19 cellular contexts compared by ENCODE assay signal in genomic region chr1:161972828-161973227, GRCh38. TPM values are rescaled to one million over a fixed set of nuclear protein-coding genes. Genes with fewer than 3 reads are reported as not detected.
DNase-seq lines count a peak whose midpoint lies in the region; ATAC-seq, FAIRE-seq and TF ChIP-seq lines count a peak whose summit lies in the region.
"Had no signal": no experiment of that assay in that cellular context is flagged by ENCODE, and none has a peak within 500 bp of the region (broad histone marks: within the 10 kb centered on the region; RNA-seq: fewer than 3 reads in every experiment).

No MANE protein-coding gene starts in this region.

- no peak for TF ChIP-seq CTCF in HFFc6 (IDR thresholded peaks at IDR 0.05)

- no peak overlapping the region for H2AK5ac ChIP-seq in neuronal stem cell (ENCODE audit: low read depth, low read length)

- intact Hi-C loops in dendritic cell treated with granulocyte-macrophage colony-stimulating factor and Interleukin-4, amounts not matched to agents 40 ng/mL and 50 ng/mL, for 4 days (cut with micrococcal nuclease) = no loop called here
- intact Hi-C loops in posterior cingulate gyrus (cut with DNase I) = no loop called here

- peaks cover 6 to 13% of the 10 kb centered on the region in 2 donors for H3K4me1 ChIP-seq in neuronal stem cell (ENCODE audit: control insufficient read depth in 2 of 2, insufficient read depth in 1 of 2, low read depth in 1 of 2, low read length in 2 of 2)

- H4K91ac ChIP-seq in neuronal stem cell (ENCODE audit: low read depth, low read length, poor library complexity) = no peak overlapping the region

- no peaks in the 10 kb centered on the region for H3K9me3 ChIP-seq in neuronal stem cell (replicated peaks in 1 of 2; ENCODE audit: control insufficient read depth in 2 of 2, insufficient read depth in 1 of 2, low read depth in 1 of 2, low read length in 2 of 2)
- H3K9me3 ChIP-seq: BLaER1 treated with 17β-estradiol and CSF1 and Interleukin-3, amounts not matched to agents 10 nM and 100 nM had no signal

- H3K79me1 ChIP-seq in neuronal stem cell (ENCODE audit: low read depth, low read length) = no peaks in the 10 kb centered on the region

- no peak overlapping the region for H3K14ac ChIP-seq in neuronal stem cell (ENCODE audit: low read length)

- POLR2A ChIA-PET in activated naive CD8-positive, alpha-beta T cell treated with anti-CD3 and anti-CD28 coated beads, Interleukin-2, amount 10 ng/mL, durations not matched to agents 7 days and 5 days (lab: Charles Lee) = no interaction called here

- peaks cover 2% of the 10 kb centered on the region for H3K4me1 Mint-ChIP-seq in activated naive CD8-positive, alpha-beta T cell treated with anti-CD3 and anti-CD28 coated beads, Interleukin-2, amount 10 ng/mL, durations not matched to agents 7 days and 5 days
- H3K4me1 Mint-ChIP-seq in activated naive CD8-positive, alpha-beta T cell treated with anti-CD3 and anti-CD28 coated beads, Interleukin-2, amount 50 U/mL, for 24 hours = no peaks in the 10 kb centered on the region
- H3K4me1 Mint-ChIP-seq in dendritic cell treated with granulocyte-macrophage colony-stimulating factor and Interleukin-4, amounts not matched to agents 40 ng/mL and 50 ng/mL, for 4 days (ENCODE audit: low read depth) = peaks cover 14% of the 10 kb centered on the region
- peaks cover 8% of the 10 kb centered on the region; the same call in 1 of the 2 replicates for H3K4me1 Mint-ChIP-seq in HFFc6 (ENCODE audit: low read depth)

- H4K8ac ChIP-seq in neuronal stem cell (ENCODE audit: low read depth, low read length) = no peak overlapping the region

- no peaks in the 10 kb centered on the region for H3K27me3 ChIP-seq in neuronal stem cell (ENCODE audit: control insufficient read depth in 3 of 3, insufficient read depth in 3 of 3, low read depth in 1 of 3, low read length in 3 of 3)
- H3K27me3 ChIP-seq: BLaER1 treated with 17β-estradiol and CSF1 and Interleukin-3, amounts not matched to agents 10 nM and 100 nM had no signal

- no peak overlapping the region for H3K4me3 Mint-ChIP-seq in activated naive CD8-positive, alpha-beta T cell treated with anti-CD3 and anti-CD28 coated beads, Interleukin-2, amount 10 ng/mL, durations not matched to agents 7 days and 5 days
- no peak overlapping the region for H3K4me3 Mint-ChIP-seq in activated naive CD8-positive, alpha-beta T cell treated with anti-CD3 and anti-CD28 coated beads, Interleukin-2, amount 50 U/mL, for 24 hours
- no peak overlapping the region for H3K4me3 Mint-ChIP-seq in dendritic cell treated with granulocyte-macrophage colony-stimulating factor and Interleukin-4, amounts not matched to agents 40 ng/mL and 50 ng/mL, for 4 days
- H3K4me3 Mint-ChIP-seq in HFFc6 = no peak overlapping the region
- H3K4me3 Mint-ChIP-seq: CD4-positive, CD25-positive, alpha-beta regulatory T cell had no signal

- peak overlapping the region; percentile 46 for H3K27ac Mint-ChIP-seq in activated naive CD8-positive, alpha-beta T cell treated with anti-CD3 and anti-CD28 coated beads, Interleukin-2, amount 10 ng/mL, durations not matched to agents 7 days and 5 days
- no peak overlapping the region for H3K27ac Mint-ChIP-seq in activated naive CD8-positive, alpha-beta T cell treated with anti-CD3 and anti-CD28 coated beads, Interleukin-2, amount 50 U/mL, for 24 hours
- peak overlapping the region; percentile 16 for H3K27ac Mint-ChIP-seq in dendritic cell treated with granulocyte-macrophage colony-stimulating factor and Interleukin-4, amounts not matched to agents 40 ng/mL and 50 ng/mL, for 4 days
- H3K27ac Mint-ChIP-seq in HFFc6 = no peak overlapping the region

- H2BK5ac ChIP-seq in neuronal stem cell (ENCODE audit: low read length) = no peak overlapping the region

- no peak for DNase-seq in activated naive CD8-positive, alpha-beta T cell treated with anti-CD3 and anti-CD28 coated beads, Interleukin-2, amount 10 ng/mL, durations not matched to agents 7 days and 5 days
- no peak for DNase-seq in activated naive CD8-positive, alpha-beta T cell treated with anti-CD3 and anti-CD28 coated beads, Interleukin-2, amount 50 U/mL, for 24 hours
- DNase-seq in neuronal stem cell (ENCODE audit: low spot score) (no peak), urothelium cell line (ENCODE audit: low spot score) (no peak), DMS53 (lab: John Stamatoyannopoulos, UW) (no peak), HFFc6 (no peak), posterior cingulate gyrus (no peak)
- DNase-seq: 8988T; AML-193; CD4-positive, CD25-positive, alpha-beta regulatory T cell; DMS79 treated with DMSO at 0.1 percent for 48 hours; EL; HCEC 1CT had no signal

- no peak overlapping the region for H2BK12ac ChIP-seq in neuronal stem cell (ENCODE audit: low read length)

- no peak overlapping the region for H3K9ac ChIP-seq in neuronal stem cell (ENCODE audit: low read depth, low read length, poor library complexity)

- H3K27ac ChIP-seq in neuronal stem cell (replicated peaks; ENCODE audit: low read length) = no peak overlapping the region
- H3K27ac ChIP-seq: BLaER1 treated with 17β-estradiol and CSF1 and Interleukin-3, amounts not matched to agents 10 nM and 100 nM; HL-60 had no signal

- H3K36me3 Mint-ChIP-seq in activated naive CD8-positive, alpha-beta T cell treated with anti-CD3 and anti-CD28 coated beads, Interleukin-2, amount 10 ng/mL, durations not matched to agents 7 days and 5 days = peaks cover under 1% of the 10 kb centered on the region
- peaks cover under 1% of the 10 kb centered on the region for H3K36me3 Mint-ChIP-seq in activated naive CD8-positive, alpha-beta T cell treated with anti-CD3 and anti-CD28 coated beads, Interleukin-2, amount 50 U/mL, for 24 hours (ENCODE audit: low read depth)
- peaks cover 10% of the 10 kb centered on the region for H3K36me3 Mint-ChIP-seq in dendritic cell treated with granulocyte-macrophage colony-stimulating factor and Interleukin-4, amounts not matched to agents 40 ng/mL and 50 ng/mL, for 4 days (ENCODE audit: low read depth)
- peaks cover 4% of the 10 kb centered on the region; the same call in 1 of the 2 replicates for H3K36me3 Mint-ChIP-seq in HFFc6 (ENCODE audit: low read depth)
- H3K36me3 Mint-ChIP-seq: CD4-positive, CD25-positive, alpha-beta regulatory T cell had no signal

- peak; percentile 48 for FAIRE-seq in urothelium cell line (lab: Jason Lieb, UNC)
- FAIRE-seq: G401.6, GM12891, GM19239 had no signal

- peak overlapping the region; percentile 20 for H3K18ac ChIP-seq in neuronal stem cell (ENCODE audit: low read length)

- no peak overlapping the region for H3K4me3 ChIP-seq in neuronal stem cell (ENCODE audit: low read length in 2 of 2)
- H3K4me3 ChIP-seq: BLaER1 treated with 17β-estradiol and CSF1 and Interleukin-3, amounts not matched to agents 10 nM and 100 nM had no signal

- no peak overlapping the region for H3K4me2 ChIP-seq in neuronal stem cell (ENCODE audit: insufficient read depth, low read length, poor library complexity, severe bottlenecking)

- no peaks in the 10 kb centered on the region for H3K36me3 ChIP-seq in neuronal stem cell (replicated peaks in 1 of 2; ENCODE audit: control insufficient read depth in 2 of 2, insufficient read depth in 2 of 2, low read length in 2 of 2)

- no peak overlapping the region for H2AFZ ChIP-seq in neuronal stem cell (ENCODE audit: low read length)

- no peak overlapping the region for H2BK120ac ChIP-seq in neuronal stem cell (ENCODE audit: low read depth, low read length)

- no peak overlapping the region for H3K4ac ChIP-seq in neuronal stem cell (ENCODE audit: low read length)

- no peak overlapping the region for H3K23ac ChIP-seq in neuronal stem cell (ENCODE audit: low read depth, low read length, poor library complexity)

- no peak for ATAC-seq in activated naive CD8-positive, alpha-beta T cell treated with anti-CD3 and anti-CD28 coated beads, Interleukin-2, amount 10 ng/mL, durations not matched to agents 7 days and 5 days (ENCODE audit: low read depth)
- ATAC-seq in activated naive CD8-positive, alpha-beta T cell treated with anti-CD3 and anti-CD28 coated beads, Interleukin-2, amount 50 U/mL, for 24 hours = no peak

- H3K9me3 Mint-ChIP-seq in activated naive CD8-positive, alpha-beta T cell treated with anti-CD3 and anti-CD28 coated beads, Interleukin-2, amount 10 ng/mL, durations not matched to agents 7 days and 5 days = no peaks in the 10 kb centered on the region
- H3K9me3 Mint-ChIP-seq in activated naive CD8-positive, alpha-beta T cell treated with anti-CD3 and anti-CD28 coated beads, Interleukin-2, amount 50 U/mL, for 24 hours = no peaks in the 10 kb centered on the region
- H3K9me3 Mint-ChIP-seq in dendritic cell treated with granulocyte-macrophage colony-stimulating factor and Interleukin-4, amounts not matched to agents 40 ng/mL and 50 ng/mL, for 4 days = no peaks in the 10 kb centered on the region
- no peaks in the 10 kb centered on the region for H3K9me3 Mint-ChIP-seq in HFFc6
- H3K9me3 Mint-ChIP-seq: CD4-positive, CD25-positive, alpha-beta regulatory T cell had no signal

- H3K27me3 Mint-ChIP-seq in activated naive CD8-positive, alpha-beta T cell treated with anti-CD3 and anti-CD28 coated beads, Interleukin-2, amount 10 ng/mL, durations not matched to agents 7 days and 5 days = no peaks in the 10 kb centered on the region
- H3K27me3 Mint-ChIP-seq in activated naive CD8-positive, alpha-beta T cell treated with anti-CD3 and anti-CD28 coated beads, Interleukin-2, amount 50 U/mL, for 24 hours = no peaks in the 10 kb centered on the region
- peaks cover 4% of the 10 kb centered on the region for H3K27me3 Mint-ChIP-seq in dendritic cell treated with granulocyte-macrophage colony-stimulating factor and Interleukin-4, amounts not matched to agents 40 ng/mL and 50 ng/mL, for 4 days
- H3K27me3 Mint-ChIP-seq in HFFc6 (ENCODE audit: insufficient read depth) = peaks cover 33% of the 10 kb centered on the region
- H3K27me3 Mint-ChIP-seq: CD4-positive, CD25-positive, alpha-beta regulatory T cell had no signal

- WGBS in neuronal stem cell (ENCODE audit: extremely low coverage in 2 of 2, insufficient read length in 2 of 2, insufficient replicate concordance in 1 of 2), 2 donors = no CpG with 5 or more reads among the region's 9 CpGs

- H2BK15ac ChIP-seq in neuronal stem cell (ENCODE audit: low read length) = peak overlapping the region; percentile 32

RNA-seq across cellular contexts. Expression of gene OLFML2B, which starts 50.8 kb away (rescaled TPM):
- under 1 TPM; 0.14 to 0.82 TPM for total RNA-seq in activated naive CD8-positive, alpha-beta T cell treated with anti-CD3 and anti-CD28 coated beads, Interleukin-2, amount 10 ng/mL, durations not matched to agents 7 days and 5 days
- polyA plus RNA-seq in neuronal stem cell (2013, experiment 1 of 2) = 6.2 TPM
- polyA plus RNA-seq in neuronal stem cell (2013, experiment 2 of 2) = 6.6 TPM
- 1 to 10 TPM; 4.9 to 9.1 (median 7.0) TPM for total RNA-seq in HFFc6 (2021; fragmentation: NEBNext Ultra II Directional; extraction: Animal tissue kit (Norgen Biotek cat#: 25700))
- total RNA-seq: CD4-positive, CD25-positive, alpha-beta regulatory T cell had no signal

Comparison
In these comparisons a context has a peak if more than half of its experiments do, and no peak if none do; other contexts are left out.
1. H3K27ac Mint-ChIP-seq: peak in activated naive CD8-positive, alpha-beta T cell treated with anti-CD3 and anti-CD28 coated beads, Interleukin-2, amount 10 ng/mL, durations not matched to agents 7 days and 5 days (single experiment) and dendritic cell treated with granulocyte-macrophage colony-stimulating factor and Interleukin-4, amounts not matched to agents 40 ng/mL and 50 ng/mL, for 4 days (single experiment); none in activated naive CD8-positive, alpha-beta T cell treated with anti-CD3 and anti-CD28 coated beads, Interleukin-2, amount 50 U/mL, for 24 hours (single experiment) and HFFc6 (single experiment).